In the genomic region with DNA sequence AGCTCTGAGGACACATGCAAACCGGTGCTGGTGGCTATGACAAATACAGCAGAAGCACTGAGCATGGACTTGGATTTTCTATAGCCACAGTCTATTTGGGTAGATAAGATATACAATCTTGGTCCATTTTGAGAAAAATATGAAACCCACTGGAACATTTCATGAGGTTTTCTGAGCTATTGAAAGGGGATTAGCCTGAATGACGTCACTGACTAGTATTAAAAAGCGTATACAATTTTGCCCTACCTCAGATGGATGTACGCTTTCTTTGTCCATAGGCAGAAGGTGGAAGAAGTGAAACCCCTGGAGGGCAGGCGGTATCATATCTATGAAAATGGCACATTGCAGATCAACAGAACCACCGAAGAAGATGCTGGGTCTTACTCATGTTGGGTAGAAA, we compare ENCODE assay signal across 34 cellular contexts.
"Had no signal": no experiment of that assay in that cellular context is flagged by ENCODE, and none has a peak within 500 bp of the region (broad histone marks: within the 10 kb centered on the region; RNA-seq: fewer than 3 reads in every experiment).

No MANE protein-coding gene starts in this region.

- H3K27me3 ChIP-seq: adrenal gland, body of pancreas, colonic mucosa, esophagus squamous epithelium, gastroesophageal sphincter, heart right ventricle had no signal

- H3K4me1 Mint-ChIP-seq: activated CD4-positive, alpha-beta memory T cell treated with anti-CD3 and anti-CD28 coated beads, Interleukin-2, amount 10 ng/mL, durations not matched to agents 7 days and 5 days; activated CD4-positive, alpha-beta T cell treated with anti-CD3 and anti-CD28 coated beads for 36 hours; activated CD4-positive, alpha-beta T cell treated with anti-CD3 and anti-CD28 coated beads, Interleukin-2, amount 10 ng/mL, durations not matched to agents 24 days and 14 days; activated naive CD4-positive, alpha-beta T cell treated with anti-CD3 and anti-CD28 coated beads, Interleukin-2, amount 50 U/mL, for 24 hours; activated naive CD8-positive, alpha-beta T cell treated with anti-CD3 and anti-CD28 coated beads for 36 hours; activated naive CD8-positive, alpha-beta T cell treated with anti-CD3 and anti-CD28 coated beads, Interleukin-2, amount 50 U/mL, for 24 hours; T-helper 17 cell had no signal

- H3K4me1 ChIP-seq: adrenal gland, body of pancreas, colonic mucosa, esophagus squamous epithelium, gastroesophageal sphincter, heart right ventricle had no signal

- H3K36me3 Mint-ChIP-seq: activated naive CD4-positive, alpha-beta T cell treated with anti-CD3 and anti-CD28 coated beads, Interleukin-2, amount 50 U/mL, for 24 hours; activated naive CD8-positive, alpha-beta T cell treated with anti-CD3 and anti-CD28 coated beads for 36 hours had no signal

- H3K27ac Mint-ChIP-seq: activated B cell treated with CpG ODN at 0.5 μM for 24 hours; activated CD4-positive, alpha-beta memory T cell treated with anti-CD3 and anti-CD28 coated beads, Interleukin-2, amount 10 ng/mL, durations not matched to agents 7 days and 5 days; activated CD4-positive, alpha-beta T cell treated with anti-CD3 and anti-CD28 coated beads for 36 hours; activated CD4-positive, alpha-beta T cell treated with anti-CD3 and anti-CD28 coated beads, Interleukin-2, amount 10 ng/mL, durations not matched to agents 24 days and 14 days; activated naive CD4-positive, alpha-beta T cell treated with anti-CD3 and anti-CD28 coated beads for 36 hours; activated naive CD4-positive, alpha-beta T cell treated with anti-CD3 and anti-CD28 coated beads, Interleukin-2, amount 50 U/mL, for 24 hours; activated naive CD8-positive, alpha-beta T cell treated with anti-CD3 and anti-CD28 coated beads for 36 hours; activated naive CD8-positive, alpha-beta T cell treated with anti-CD3 and anti-CD28 coated beads, Interleukin-2, amount 50 U/mL, for 24 hours; activated T-cell treated with anti-CD3 and anti-CD28 coated beads, Interleukin-2, amount 50 U/mL, for 24 hours; activated T-cell treated with anti-CD3 and anti-CD28 coated beads, Interleukin-2, amount 50 U/mL, for 72 hours; T-helper 17 cell; T-helper 2 cell treated with Interferon-gamma antibody and Interleukin-4, amounts not matched to agents 5 μg/mL and 100 μg/mL, for 36 hours had no signal

- H3K9me3 Mint-ChIP-seq: activated CD4-positive, alpha-beta T cell treated with anti-CD3 and anti-CD28 coated beads, Interleukin-2, amount 10 ng/mL, durations not matched to agents 24 days and 14 days had no signal

- H3K4me3 Mint-ChIP-seq: activated B cell treated with CpG ODN at 0.5 μM for 24 hours; activated CD4-positive, alpha-beta memory T cell treated with anti-CD3 and anti-CD28 coated beads, Interleukin-2, amount 10 ng/mL, durations not matched to agents 7 days and 5 days; activated CD4-positive, alpha-beta T cell treated with anti-CD3 and anti-CD28 coated beads for 36 hours; activated CD4-positive, alpha-beta T cell treated with anti-CD3 and anti-CD28 coated beads, Interleukin-2, amount 10 ng/mL, durations not matched to agents 24 days and 14 days; activated naive CD4-positive, alpha-beta T cell treated with anti-CD3 and anti-CD28 coated beads for 36 hours; activated naive CD4-positive, alpha-beta T cell treated with anti-CD3 and anti-CD28 coated beads, Interleukin-2, amount 50 U/mL, for 24 hours; activated naive CD8-positive, alpha-beta T cell treated with anti-CD3 and anti-CD28 coated beads for 36 hours; activated naive CD8-positive, alpha-beta T cell treated with anti-CD3 and anti-CD28 coated beads, Interleukin-2, amount 50 U/mL, for 24 hours; activated T-cell treated with anti-CD3 and anti-CD28 coated beads, Interleukin-2, amount 50 U/mL, for 24 hours; activated T-cell treated with anti-CD3 and anti-CD28 coated beads, Interleukin-2, amount 50 U/mL, for 72 hours; T-helper 17 cell; T-helper 2 cell treated with Interferon-gamma antibody and Interleukin-4, amounts not matched to agents 5 μg/mL and 100 μg/mL, for 36 hours had no signal

- H3K36me3 ChIP-seq: adrenal gland, colonic mucosa, esophagus squamous epithelium, gastroesophageal sphincter, heart right ventricle, WERI-Rb-1 had no signal

- DNase-seq: activated B cell treated with CpG ODN at 0.5 μM for 24 hours; activated CD4-positive, alpha-beta memory T cell treated with anti-CD3 and anti-CD28 coated beads, Interleukin-2, amount 10 ng/mL, durations not matched to agents 7 days and 5 days; activated CD4-positive, alpha-beta T cell treated with anti-CD3 and anti-CD28 coated beads for 36 hours; activated CD4-positive, alpha-beta T cell treated with anti-CD3 and anti-CD28 coated beads, Interleukin-2, amount 10 ng/mL, durations not matched to agents 24 days and 14 days; activated CD8-positive, alpha-beta memory T cell treated with anti-CD3 and anti-CD28 coated beads, Interleukin-2, amount 50 U/mL, for 48 hours; activated effector memory CD4-positive, alpha-beta T cell treated with Interleukin-2 at 50 U/mL for 16 hours; activated naive CD4-positive, alpha-beta T cell treated with anti-CD3 and anti-CD28 coated beads for 36 hours; activated naive CD8-positive, alpha-beta T cell treated with anti-CD3 and anti-CD28 coated beads for 36 hours; activated naive CD8-positive, alpha-beta T cell treated with anti-CD3 and anti-CD28 coated beads, Interleukin-2, amount 50 U/mL, for 24 hours; activated T-cell treated with anti-CD3 and anti-CD28 coated beads for 4 hours; activated T-cell treated with anti-CD3 and anti-CD28 coated beads, Interleukin-2, amount 50 U/mL, for 24 hours; activated T-cell treated with anti-CD3 and anti-CD28 coated beads, Interleukin-2, amount 50 U/mL, for 72 hours; adrenal gland; amygdala; aorta; body of pancreas; caudate nucleus; cerebellar nuclear complex; colonic mucosa; effector CD8-positive, alpha-beta T cell; esophagus squamous epithelium; foreskin melanocyte; heart right ventricle; T-helper 1 cell; T-helper 17 cell; T1000; WERI-Rb-1 had no signal

- H3K27ac ChIP-seq: adrenal gland, body of pancreas, colonic mucosa, epithelial cell of prostate, esophagus squamous epithelium, gastroesophageal sphincter, heart right ventricle, WERI-Rb-1 had no signal

- FAIRE-seq: endometrium, endothelial cell of umbilical vein had no signal

- H3K27me3 Mint-ChIP-seq: activated B cell treated with CpG ODN at 0.5 μM for 24 hours; activated CD4-positive, alpha-beta memory T cell treated with anti-CD3 and anti-CD28 coated beads, Interleukin-2, amount 10 ng/mL, durations not matched to agents 7 days and 5 days; activated CD4-positive, alpha-beta T cell treated with anti-CD3 and anti-CD28 coated beads for 36 hours; activated CD4-positive, alpha-beta T cell treated with anti-CD3 and anti-CD28 coated beads, Interleukin-2, amount 10 ng/mL, durations not matched to agents 24 days and 14 days; activated naive CD4-positive, alpha-beta T cell treated with anti-CD3 and anti-CD28 coated beads, Interleukin-2, amount 50 U/mL, for 24 hours; activated naive CD8-positive, alpha-beta T cell treated with anti-CD3 and anti-CD28 coated beads for 36 hours; activated naive CD8-positive, alpha-beta T cell treated with anti-CD3 and anti-CD28 coated beads, Interleukin-2, amount 50 U/mL, for 24 hours; activated T-cell treated with anti-CD3 and anti-CD28 coated beads, Interleukin-2, amount 50 U/mL, for 24 hours; T-helper 17 cell had no signal

- ATAC-seq: activated CD4-positive, alpha-beta T cell treated with anti-CD3 and anti-CD28 coated beads for 36 hours; activated CD4-positive, CD25-positive, alpha-beta regulatory T cell treated with anti-CD3 and anti-CD28 coated beads, Interleukin-2, amount 50 U/mL, for 24 hours; activated naive CD8-positive, alpha-beta T cell treated with anti-CD3 and anti-CD28 coated beads, Interleukin-2, amount 50 U/mL, for 24 hours; activated T-cell treated with anti-CD3 and anti-CD28 coated beads, Interleukin-2, amount 50 U/mL, for 72 hours; body of pancreas; gastroesophageal sphincter; heart right ventricle; T-helper 17 cell had no signal

- H3K4me3 ChIP-seq: adrenal gland, body of pancreas, colonic mucosa, esophagus squamous epithelium, gastroesophageal sphincter, heart right ventricle had no signal

- H3K9me3 ChIP-seq: adrenal gland, body of pancreas, colonic mucosa, esophagus squamous epithelium had no signal
